17 cellular contexts compared by ENCODE assay signal in the genomic region with DNA sequence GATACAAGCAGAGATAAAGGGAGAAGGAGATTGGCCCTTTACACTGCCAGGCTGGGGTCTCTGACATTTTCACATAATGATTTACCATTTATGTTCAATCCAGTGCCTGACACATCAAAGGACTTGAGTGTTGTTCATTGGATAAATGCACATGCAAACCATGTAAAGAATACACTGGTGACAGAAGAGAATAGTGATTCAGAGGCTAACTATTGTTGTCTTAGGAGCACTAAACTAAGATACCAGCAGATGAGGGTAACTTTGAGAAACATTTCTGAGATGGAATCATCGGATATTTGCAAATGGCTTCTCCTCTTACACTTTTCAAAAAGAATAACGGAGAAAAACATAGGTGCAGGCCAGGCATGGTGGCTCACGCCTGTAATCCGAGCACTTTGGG.
DNase-seq lines count a peak whose midpoint lies in the region; ATAC-seq and TF ChIP-seq lines count a peak whose summit lies in the region.
"Had no signal": no experiment of that assay in that cellular context is flagged by ENCODE, and none has a peak within 500 bp of the region (broad histone marks: within the 10 kb centered on the region; RNA-seq: fewer than 3 reads in every experiment).

No MANE protein-coding gene starts in this region.

- TF ChIP-seq CTCF in SK-N-SH (IDR thresholded peaks at IDR 0.05) (no peak), brain microvascular endothelial cell (IDR thresholded peaks at IDR 0.05; ENCODE audit: low read depth, low read length, missing control alignments) (no peak), foreskin keratinocyte (conservative IDR thresholded peaks at IDR 0.05) (no peak)

- no peaks in the 10 kb centered on the region for H3K27me3 ChIP-seq in SK-N-SH (ENCODE audit: insufficient read depth)
- H3K27me3 ChIP-seq in brain microvascular endothelial cell (replicated peaks), result no peaks in the 10 kb centered on the region
- H3K27me3 ChIP-seq in foreskin keratinocyte, result no peaks in the 10 kb centered on the region

- no peak for DNase-seq in SK-N-SH
- peak; percentile 57 for DNase-seq in brain microvascular endothelial cell
- DNase-seq in foreskin keratinocyte, result peak in 1 of 2 donors; percentile 25
- no peak for DNase-seq in retina
- no peak for DNase-seq in hippocampal formation (lab: John Stamatoyannopoulos, UW)
- no peak for DNase-seq in DMS153 treated with DMSO at 0.1 percent for 48 hours (lab: John Stamatoyannopoulos, UW; ENCODE audit: unreplicated experiment)
- DNase-seq in activated CD4-positive, CD25-positive, alpha-beta regulatory T cell treated with anti-CD3 and anti-CD28 coated beads, Interleukin-2, amount 50 U/mL, for 72 hours, result no peak
- DNase-seq: C1 segment of cervical spinal cord, DMS153, HCEC 1CT, NCI-H1436 treated with DMSO at 0.1 percent for 48 hours, NCI-H2227 treated with DMSO at 0.1 percent for 48 hours, NCI-H69, PC-9, Right ventricle myocardium superior had no signal

- in situ Hi-C loops in brain microvascular endothelial cell (cut with HindIII; ENCODE audit: low pct_ligation_motif_present, low sequenced_read_pairs), result no loop called here

- peak overlapping the region; percentile 44; the same call in 1 of the 2 replicates for H3K4me2 ChIP-seq in SK-N-SH
- H3K4me2 ChIP-seq: PC-9 had no signal

- no peak overlapping the region for H2AFZ ChIP-seq in SK-N-SH (ENCODE audit: low read depth)
- H2AFZ ChIP-seq: PC-9 had no signal

- H3K4me3 ChIP-seq in SK-N-SH (ENCODE audit: low read depth in 2 of 2, low read length in 1 of 2) (no peak overlapping the region), brain microvascular endothelial cell (ENCODE audit: low read depth, low read length) (no peak overlapping the region)
- H3K4me3 ChIP-seq: PC-9 had no signal

- H3K79me2 ChIP-seq in SK-N-SH (ENCODE audit: insufficient read depth), result no peaks in the 10 kb centered on the region

- ATAC-seq in SK-N-SH treated with all-trans-retinoic acid at 6 μM for 48 hours (no peak), foreskin keratinocyte (no peak)

- WGBS in SK-N-SH (ENCODE audit: low lambda C conversion rate), result 67% methylated on average over 4 of the region's 4 CpGs

- H3K36me3 ChIP-seq in SK-N-SH (replicated peaks in 1 of 2; ENCODE audit: control insufficient read depth in 1 of 2, insufficient read depth in 2 of 2, low read length in 1 of 2) (no peaks in the 10 kb centered on the region), brain microvascular endothelial cell (replicated peaks) (no peaks in the 10 kb centered on the region)

- POLR2A ChIA-PET in SK-N-SH (lab: Yijun Ruan, JAX), result no interaction called here

- H3K4me1 ChIP-seq in SK-N-SH (ENCODE audit: control insufficient read depth in 1 of 2, insufficient read depth in 2 of 2, low read depth in 1 of 2, low read length in 1 of 2) (peaks cover 0 to 35% of the 10 kb centered on the region in 2 experiments; a peak in 3 of 4 replicates), foreskin keratinocyte (peaks cover 40% of the 10 kb centered on the region)

- peak overlapping the region; percentile 35; the same call in 1 of the 2 replicates for H3K9ac ChIP-seq in SK-N-SH

- H3K27ac ChIP-seq in SK-N-SH (ENCODE audit: low read depth in 2 of 2, low read length in 1 of 2), result peak overlapping the region in 1 of 2 experiments; percentile 90; a peak in 2 of 4 replicates
- peak overlapping the region; percentile 95 for H3K27ac ChIP-seq in brain microvascular endothelial cell
- H3K27ac ChIP-seq in foreskin keratinocyte, result peak overlapping the region; percentile 28
- H3K27ac ChIP-seq: 22Rv1, PC-9 had no signal

- CTCF ChIA-PET in SK-N-SH (lab: Yijun Ruan, JAX), result no interaction called here

- no peak for TF ChIP-seq EP300 in SK-N-SH (IDR thresholded peaks at IDR 0.05; ENCODE audit: borderline replicate concordance in 1 of 2, low read depth in 1 of 2, low read length in 1 of 2)

- H3F3A ChIP-seq in SK-N-SH (replicated peaks; ENCODE audit: insufficient read depth), result peaks cover 42% of the 10 kb centered on the region

- H3K9me3 ChIP-seq in SK-N-SH, result no peaks in the 10 kb centered on the region

- no peak for TF ChIP-seq RAD21 in SK-N-SH (IDR thresholded peaks at IDR 0.05; ENCODE audit: low read length)

- no peaks in the 10 kb centered on the region for H3K9me2 ChIP-seq in SK-N-SH

- H4K20me1 ChIP-seq in SK-N-SH (ENCODE audit: insufficient read depth), result no peaks in the 10 kb centered on the region

TF ChIP-seq in SK-N-SH, 30 proteins besides CTCF, POLR2A, EP300 and RAD21:
- TF ChIP-seq RFX5 (IDR thresholded peaks at IDR 0.05; ENCODE audit: low read length), result no peak
- TF ChIP-seq MXI1 (IDR thresholded peaks at IDR 0.05; ENCODE audit: low read depth, low read length), result no peak
- TF ChIP-seq GABPA (IDR thresholded peaks at IDR 0.05; ENCODE audit: low read depth), result no peak
- no peak for TF ChIP-seq ELF1 (IDR thresholded peaks at IDR 0.05)
- TF ChIP-seq, protein P1, sequence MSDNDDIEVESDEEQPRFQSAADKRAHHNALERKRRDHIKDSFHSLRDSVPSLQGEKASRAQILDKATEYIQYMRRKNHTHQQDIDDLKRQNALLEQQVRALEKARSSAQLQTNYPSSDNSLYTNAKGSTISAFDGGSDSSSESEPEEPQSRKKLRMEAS (IDR thresholded peaks at IDR 0.05; ENCODE audit: low read depth), result no peak
- no peak for TF ChIP-seq SMC3 (IDR thresholded peaks at IDR 0.05; ENCODE audit: low read depth, low read length)
- TF ChIP-seq, protein P2, sequence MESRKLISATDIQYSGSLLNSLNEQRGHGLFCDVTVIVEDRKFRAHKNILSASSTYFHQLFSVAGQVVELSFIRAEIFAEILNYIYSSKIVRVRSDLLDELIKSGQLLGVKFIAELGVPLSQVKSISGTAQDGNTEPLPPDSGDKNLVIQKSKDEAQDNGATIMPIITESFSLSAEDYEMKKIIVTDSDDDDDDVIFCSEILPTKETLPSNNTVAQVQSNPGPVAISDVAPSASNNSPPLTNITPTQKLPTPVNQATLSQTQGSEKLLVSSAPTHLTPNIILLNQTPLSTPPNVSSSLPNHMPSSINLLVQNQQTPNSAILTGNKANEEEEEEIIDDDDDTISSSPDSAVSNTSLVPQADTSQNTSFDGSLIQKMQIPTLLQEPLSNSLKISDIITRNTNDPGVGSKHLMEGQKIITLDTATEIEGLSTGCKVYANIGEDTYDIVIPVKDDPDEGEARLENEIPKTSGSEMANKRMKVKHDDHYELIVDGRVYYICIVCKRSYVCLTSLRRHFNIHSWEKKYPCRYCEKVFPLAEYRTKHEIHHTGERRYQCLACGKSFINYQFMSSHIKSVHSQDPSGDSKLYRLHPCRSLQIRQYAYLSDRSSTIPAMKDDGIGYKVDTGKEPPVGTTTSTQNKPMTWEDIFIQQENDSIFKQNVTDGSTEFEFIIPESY (IDR thresholded peaks at IDR 0.05; ENCODE audit: borderline replicate concordance, low read depth), result no peak
- TF ChIP-seq EZH2phosphoT487 (IDR thresholded peaks at IDR 0.05; ENCODE audit: borderline replicate concordance, low read depth), result no peak
- no peak for TF ChIP-seq GATA2 (CRISPR knock-in tag; IDR thresholded peaks at IDR 0.05)

TF ChIP-seq in SK-N-SH treated with all-trans-retinoic acid at 6 μM for 48 hours, 23 proteins besides CTCF, POLR2A, EP300 and RAD21 (continues in another document):
- TF ChIP-seq, protein P3, sequence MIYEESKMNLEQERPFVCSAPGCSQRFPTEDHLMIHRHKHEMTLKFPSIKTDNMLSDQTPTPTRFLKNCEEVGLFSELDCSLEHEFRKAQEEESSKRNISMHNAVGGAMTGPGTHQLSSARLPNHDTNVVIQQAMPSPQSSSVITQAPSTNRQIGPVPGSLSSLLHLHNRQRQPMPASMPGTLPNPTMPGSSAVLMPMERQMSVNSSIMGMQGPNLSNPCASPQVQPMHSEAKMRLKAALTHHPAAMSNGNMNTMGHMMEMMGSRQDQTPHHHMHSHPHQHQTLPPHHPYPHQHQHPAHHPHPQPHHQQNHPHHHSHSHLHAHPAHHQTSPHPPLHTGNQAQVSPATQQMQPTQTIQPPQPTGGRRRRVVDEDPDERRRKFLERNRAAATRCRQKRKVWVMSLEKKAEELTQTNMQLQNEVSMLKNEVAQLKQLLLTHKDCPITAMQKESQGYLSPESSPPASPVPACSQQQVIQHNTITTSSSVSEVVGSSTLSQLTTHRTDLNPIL (CRISPR knock-in tag; IDR thresholded peaks at IDR 0.05; ENCODE audit: low read depth), result no peak
- TF ChIP-seq, protein P4, sequence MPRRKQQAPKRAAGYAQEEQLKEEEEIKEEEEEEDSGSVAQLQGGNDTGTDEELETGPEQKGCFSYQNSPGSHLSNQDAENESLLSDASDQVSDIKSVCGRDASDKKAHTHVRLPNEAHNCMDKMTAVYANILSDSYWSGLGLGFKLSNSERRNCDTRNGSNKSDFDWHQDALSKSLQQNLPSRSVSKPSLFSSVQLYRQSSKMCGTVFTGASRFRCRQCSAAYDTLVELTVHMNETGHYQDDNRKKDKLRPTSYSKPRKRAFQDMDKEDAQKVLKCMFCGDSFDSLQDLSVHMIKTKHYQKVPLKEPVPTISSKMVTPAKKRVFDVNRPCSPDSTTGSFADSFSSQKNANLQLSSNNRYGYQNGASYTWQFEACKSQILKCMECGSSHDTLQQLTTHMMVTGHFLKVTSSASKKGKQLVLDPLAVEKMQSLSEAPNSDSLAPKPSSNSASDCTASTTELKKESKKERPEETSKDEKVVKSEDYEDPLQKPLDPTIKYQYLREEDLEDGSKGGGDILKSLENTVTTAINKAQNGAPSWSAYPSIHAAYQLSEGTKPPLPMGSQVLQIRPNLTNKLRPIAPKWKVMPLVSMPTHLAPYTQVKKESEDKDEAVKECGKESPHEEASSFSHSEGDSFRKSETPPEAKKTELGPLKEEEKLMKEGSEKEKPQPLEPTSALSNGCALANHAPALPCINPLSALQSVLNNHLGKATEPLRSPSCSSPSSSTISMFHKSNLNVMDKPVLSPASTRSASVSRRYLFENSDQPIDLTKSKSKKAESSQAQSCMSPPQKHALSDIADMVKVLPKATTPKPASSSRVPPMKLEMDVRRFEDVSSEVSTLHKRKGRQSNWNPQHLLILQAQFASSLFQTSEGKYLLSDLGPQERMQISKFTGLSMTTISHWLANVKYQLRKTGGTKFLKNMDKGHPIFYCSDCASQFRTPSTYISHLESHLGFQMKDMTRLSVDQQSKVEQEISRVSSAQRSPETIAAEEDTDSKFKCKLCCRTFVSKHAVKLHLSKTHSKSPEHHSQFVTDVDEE (CRISPR knock-in tag; IDR thresholded peaks at IDR 0.05), result no peak
- no peak for TF ChIP-seq ZC3H10 (CRISPR knock-in tag; IDR thresholded peaks at IDR 0.05)
- TF ChIP-seq ZNF565 (CRISPR knock-in tag; conservative IDR thresholded peaks at IDR 0.05; ENCODE audit: low read depth), result no peak
- no peak for TF ChIP-seq ARNTL (CRISPR knock-in tag; IDR thresholded peaks at IDR 0.05; ENCODE audit: borderline replicate concordance, low read depth)
- TF ChIP-seq BACH2 (CRISPR knock-in tag; IDR thresholded peaks at IDR 0.05; ENCODE audit: borderline replicate concordance), result no peak
- TF ChIP-seq PPARA (CRISPR knock-in tag; IDR thresholded peaks at IDR 0.05; ENCODE audit: borderline replicate concordance), result no peak
